37 cellular contexts compared by ENCODE assay signal in genomic region chr4:71832049-71832448, GRCh38. TPM values are rescaled to one million over a fixed set of nuclear protein-coding genes. Genes with fewer than 3 reads are reported as not detected.
"Had no signal": no experiment of that assay in that cellular context is flagged by ENCODE, and none has a peak within 500 bp of the region (broad histone marks: within the 10 kb centered on the region; RNA-seq: fewer than 3 reads in every experiment).

No MANE protein-coding gene starts in this region.

- H3K4me1 Mint-ChIP-seq: nephron; stimulated activated memory B cell treated with anti-CD40 and anti-IgM and Interleukin-4, amounts not matched to agents 10 μg/mL and 1 μg/mL and 100 μg/mL, for 72 hours; stimulated activated naive CD8-positive, alpha-beta T cell treated with anti-CD3 and anti-CD28 coated beads, Interleukin-15, amount 100 ng/mL, for 72 hours had no signal

- ATAC-seq: activated T-cell treated with anti-CD3 and anti-CD28 coated beads, Interleukin-2, amount 50 U/mL, for 72 hours; stimulated activated memory B cell treated with anti-CD40 and anti-IgM and Interleukin-4, amounts not matched to agents 10 μg/mL and 1 μg/mL and 100 μg/mL, for 72 hours; stimulated activated naive CD8-positive, alpha-beta T cell treated with anti-CD3 and anti-CD28 coated beads, Interleukin-15, amount 100 ng/mL, for 72 hours had no signal

- H3K27me3 ChIP-seq: neutrophil, sigmoid colon, upper lobe of left lung, vagina had no signal

- H3K27ac Mint-ChIP-seq: activated naive CD8-positive, alpha-beta T cell; activated T-cell treated with anti-CD3 and anti-CD28 coated beads, Interleukin-2, amount 50 U/mL, for 72 hours; nephron; stimulated activated memory B cell treated with anti-CD40 and anti-IgM and Interleukin-4, amounts not matched to agents 10 μg/mL and 1 μg/mL and 100 μg/mL, for 72 hours; stimulated activated naive CD8-positive, alpha-beta T cell treated with anti-CD3 and anti-CD28 coated beads, Interleukin-15, amount 100 ng/mL, for 72 hours; T-helper 2 cell treated with Interferon-gamma antibody and Interleukin-4, amounts not matched to agents 5 μg/mL and 100 μg/mL, for 36 hours had no signal

- H3K9me3 ChIP-seq: left ventricle myocardium inferior, neutrophil, sigmoid colon, upper lobe of left lung, vagina had no signal

- H3K27me3 Mint-ChIP-seq: activated naive CD8-positive, alpha-beta T cell; progenitor cell of endocrine pancreas; stimulated activated memory B cell treated with anti-CD40 and anti-IgM and Interleukin-4, amounts not matched to agents 10 μg/mL and 1 μg/mL and 100 μg/mL, for 72 hours; stimulated activated naive CD8-positive, alpha-beta T cell treated with anti-CD3 and anti-CD28 coated beads, Interleukin-15, amount 100 ng/mL, for 72 hours had no signal

- H3K4me3 ChIP-seq: left ventricle myocardium inferior, sigmoid colon, smooth muscle cell, upper lobe of left lung, vagina had no signal

- FAIRE-seq: bronchial epithelial cell, endothelial cell of umbilical vein had no signal

- H3K4me1 ChIP-seq: left ventricle myocardium inferior, sigmoid colon, upper lobe of left lung, vagina had no signal

- H3K36me3 ChIP-seq: left ventricle myocardium inferior, neutrophil, sigmoid colon, upper lobe of left lung, vagina had no signal

- DNase-seq: activated CD4-positive, alpha-beta T cell treated with anti-CD3 and anti-CD28 coated beads for 4 hours; activated CD4-positive, alpha-beta T cell treated with anti-CD3 and anti-CD28 coated beads, Interleukin-2, amount 50 U/mL, for 4 hours; activated naive CD4-positive, alpha-beta T cell treated with Interleukin-2 at 50 U/mL for 16 hours; activated T-cell treated with anti-CD3 and anti-CD28 coated beads for 4 hours; activated T-cell treated with anti-CD3 and anti-CD28 coated beads, Interleukin-2, amount 50 U/mL, for 72 hours; anterior cingulate cortex; cerebellar nuclear complex; cortex of kidney; head of caudate nucleus; hypothalamus; left ventricle myocardium inferior; sigmoid colon; stimulated activated CD4-positive, alpha-beta T cell treated with anti-CD3 and anti-CD28 coated beads, Interleukin-1b, Interleukin-23, amount 100 ng/mL, for 48 hours; stimulated activated CD4-positive, alpha-beta T cell treated with anti-CD3 and anti-CD28 coated beads, Interleukin-4, amount 100 ng/mL, for 4 hours; stimulated activated CD8-positive, alpha-beta memory T cell treated with anti-CD3 and anti-CD28 coated beads, Interleukin-4, amount 100 ng/mL, for 48 hours; stimulated activated naive CD8-positive, alpha-beta T cell treated with anti-CD3 and anti-CD28 coated beads, Interleukin-15, amount 100 ng/mL, for 72 hours; substantia nigra; T-helper 1 cell; upper lobe of left lung had no signal

- H3K36me3 Mint-ChIP-seq: activated naive CD8-positive, alpha-beta T cell; stimulated activated memory B cell treated with anti-CD40 and anti-IgM and Interleukin-4, amounts not matched to agents 10 μg/mL and 1 μg/mL and 100 μg/mL, for 72 hours had no signal

- H3K9me3 Mint-ChIP-seq: nephron; stimulated activated memory B cell treated with anti-CD40 and anti-IgM and Interleukin-4, amounts not matched to agents 10 μg/mL and 1 μg/mL and 100 μg/mL, for 72 hours; T-helper 2 cell treated with Interferon-gamma antibody and Interleukin-4, amounts not matched to agents 5 μg/mL and 100 μg/mL, for 36 hours had no signal

- H3K4me2 ChIP-seq: smooth muscle cell had no signal

- H3K27ac ChIP-seq: left ventricle myocardium inferior, neutrophil, sigmoid colon, upper lobe of left lung, vagina had no signal

- H3K4me3 Mint-ChIP-seq: activated naive CD8-positive, alpha-beta T cell; activated T-cell treated with anti-CD3 and anti-CD28 coated beads, Interleukin-2, amount 50 U/mL, for 72 hours; nephron; stimulated activated memory B cell treated with anti-CD40 and anti-IgM and Interleukin-4, amounts not matched to agents 10 μg/mL and 1 μg/mL and 100 μg/mL, for 72 hours; stimulated activated naive CD8-positive, alpha-beta T cell treated with anti-CD3 and anti-CD28 coated beads, Interleukin-15, amount 100 ng/mL, for 72 hours; T-helper 2 cell treated with Interferon-gamma antibody and Interleukin-4, amounts not matched to agents 5 μg/mL and 100 μg/mL, for 36 hours had no signal

RNA-seq across cellular contexts. Expression of gene GC, which starts 48.2 kb away (rescaled TPM):
- total RNA-seq: activated T-cell treated with anti-CD3 and anti-CD28 coated beads, Interleukin-2, amount 50 U/mL, for 72 hours; bronchial epithelial cell; endothelial cell of umbilical vein; fibroblast of lung; fibroblast of villous mesenchyme; kidney epithelial cell; left ventricle myocardium inferior; lung microvascular endothelial cell; mesenteric fat pad; osteocyte; renal cortical epithelial cell; sigmoid colon; vagina had no signal
- polyA plus RNA-seq: endothelial cell of umbilical vein, esophagus, fibroblast of lung, sigmoid colon had no signal
